ENCODE assay signal across 8 cellular contexts in the genomic region with DNA sequence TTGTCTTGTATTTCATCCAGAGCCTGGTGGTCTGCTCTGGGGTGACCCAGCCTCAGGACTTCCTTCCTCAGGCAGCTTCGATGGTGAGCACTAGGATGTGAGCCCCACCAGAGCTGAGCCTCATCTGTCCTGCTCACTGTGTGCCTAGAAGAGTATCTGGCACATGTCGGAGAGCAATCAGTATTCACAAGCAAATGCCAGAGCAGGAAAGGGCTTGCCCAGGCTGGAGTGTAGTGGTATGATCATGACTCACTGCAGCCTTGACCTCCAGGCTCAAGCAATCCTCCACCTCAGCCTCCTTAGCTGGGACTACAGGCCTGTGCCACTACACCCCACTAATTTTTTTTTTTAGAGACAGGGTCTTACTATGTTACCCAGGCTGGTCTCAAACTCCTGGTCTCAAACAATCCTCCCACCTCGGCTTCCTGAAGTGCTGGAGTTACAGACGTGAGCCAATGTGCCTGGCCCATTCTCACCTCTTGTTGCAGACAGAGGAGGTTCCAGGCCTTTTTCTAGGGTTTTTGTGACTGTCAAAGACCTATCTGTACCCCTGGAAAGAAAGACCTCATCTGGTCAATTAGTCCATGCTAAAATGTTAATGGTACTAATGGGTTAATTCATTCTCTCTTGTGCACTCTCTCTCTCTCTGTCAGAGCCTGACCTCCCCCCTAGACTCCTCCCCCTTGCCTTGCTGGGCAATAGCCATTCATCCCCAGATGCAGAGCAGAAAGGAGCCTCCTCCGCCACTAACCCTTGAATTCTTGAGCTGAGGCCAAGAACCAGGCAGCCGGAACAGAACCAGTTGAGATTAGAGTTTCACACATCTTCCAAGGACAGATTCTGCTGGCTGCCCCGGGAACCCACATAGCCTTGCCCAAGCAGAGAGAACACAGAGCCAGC.
DNase-seq lines count a peak whose midpoint lies in the region; ATAC-seq and TF ChIP-seq lines count a peak whose summit lies in the region.

No MANE protein-coding gene starts in this region.

- no peaks in the 10 kb centered on the region for H3K27me3 ChIP-seq in H7 (ENCODE audit: control insufficient read depth, insufficient read depth, low read length)
- H3K27me3 ChIP-seq in iPS-18a (ENCODE audit: control insufficient read depth, insufficient read depth, low read length): no peaks in the 10 kb centered on the region
- H3K27me3 ChIP-seq in skeletal muscle satellite cell (ENCODE audit: control insufficient read depth, insufficient read depth, low read length): no peaks in the 10 kb centered on the region

- H3K9ac ChIP-seq in iPS-18a (ENCODE audit: low read length): no peak overlapping the region
- peak overlapping the region; percentile 28 for H3K9ac ChIP-seq in skeletal muscle satellite cell (ENCODE audit: low read depth, low read length)

- peak overlapping the region; percentile 52 for H3K4me2 ChIP-seq in skeletal muscle satellite cell (ENCODE audit: low read length)

- in situ Hi-C loops in astrocyte of the spinal cord (cut with HindIII; ENCODE audit: low sequenced_read_pairs): no loop called here

- no peak overlapping the region for H3K27ac Mint-ChIP-seq in activated CD8-positive, alpha-beta memory T cell treated with anti-CD3 and anti-CD28 coated beads, Interleukin-2, amount 10 ng/mL, durations not matched to agents 7 days and 5 days

- no peaks in the 10 kb centered on the region for H3K36me3 Mint-ChIP-seq in activated CD8-positive, alpha-beta memory T cell treated with anti-CD3 and anti-CD28 coated beads, Interleukin-2, amount 10 ng/mL, durations not matched to agents 7 days and 5 days

- H3K27me3 Mint-ChIP-seq in activated CD8-positive, alpha-beta memory T cell treated with anti-CD3 and anti-CD28 coated beads, Interleukin-2, amount 10 ng/mL, durations not matched to agents 7 days and 5 days: no peaks in the 10 kb centered on the region

- no peaks in the 10 kb centered on the region for H3K4me1 Mint-ChIP-seq in activated CD8-positive, alpha-beta memory T cell treated with anti-CD3 and anti-CD28 coated beads, Interleukin-2, amount 10 ng/mL, durations not matched to agents 7 days and 5 days

- H3K36me3 ChIP-seq in H7 (replicated peaks; ENCODE audit: control insufficient read depth, insufficient read depth, low read length): no peaks in the 10 kb centered on the region
- no peaks in the 10 kb centered on the region for H3K36me3 ChIP-seq in iPS-18a (ENCODE audit: control insufficient read depth, low read depth, low read length)
- no peaks in the 10 kb centered on the region for H3K36me3 ChIP-seq in skeletal muscle satellite cell (ENCODE audit: insufficient read depth, low read length)

- H3K4me1 ChIP-seq in iPS-18a (ENCODE audit: control insufficient read depth, low read depth, low read length) (peaks cover 37% of the 10 kb centered on the region), skeletal muscle satellite cell (ENCODE audit: control insufficient read depth, insufficient read depth, low read length) (peaks cover 44% of the 10 kb centered on the region)

- CTCF ChIA-PET in activated CD8-positive, alpha-beta memory T cell treated with anti-CD3 and anti-CD28 coated beads, Interleukin-2, amount 10 ng/mL, durations not matched to agents 7 days and 5 days (lab: Charles Lee): no interaction called here

- no peaks in the 10 kb centered on the region for H3K9me3 Mint-ChIP-seq in activated CD8-positive, alpha-beta memory T cell treated with anti-CD3 and anti-CD28 coated beads, Interleukin-2, amount 10 ng/mL, durations not matched to agents 7 days and 5 days (ENCODE audit: low read depth)

- no peak overlapping the region for H3K4me3 ChIP-seq in H7 (ENCODE audit: insufficient read depth, low read depth, low read length)
- no peak overlapping the region for H3K4me3 ChIP-seq in astrocyte of the spinal cord (ENCODE audit: low read depth, low read length)
- H3K4me3 ChIP-seq in iPS-18a (ENCODE audit: low read length): peak overlapping the region; percentile 18
- no peak overlapping the region for H3K4me3 ChIP-seq in skeletal muscle satellite cell (ENCODE audit: low read length)

- no peaks in the 10 kb centered on the region for H3K9me3 ChIP-seq in iPS-18a (ENCODE audit: control insufficient read depth, low read depth, low read length)
- H3K9me3 ChIP-seq in skeletal muscle satellite cell (replicated peaks; ENCODE audit: low read length): no peaks in the 10 kb centered on the region

- no peak overlapping the region for H3K27ac ChIP-seq in iPS-18a (ENCODE audit: low read length)

- no peak for ATAC-seq in activated CD8-positive, alpha-beta memory T cell treated with anti-CD3 and anti-CD28 coated beads, Interleukin-2, amount 10 ng/mL, durations not matched to agents 7 days and 5 days

- no peak for TF ChIP-seq CTCF in astrocyte of the spinal cord (IDR thresholded peaks at IDR 0.05; ENCODE audit: low read depth, low read length)

- DNase-seq in H7: peak; percentile 85
- peak; percentile 86 for DNase-seq in astrocyte of the spinal cord (ENCODE audit: low read depth, low spot score)
- no peak for DNase-seq in NCI-H1694 treated with DMSO at 0.1 percent for 48 hours (lab: John Stamatoyannopoulos, UW)
- DNase-seq in COR-L47 (lab: John Stamatoyannopoulos, UW): no peak
- DNase-seq in activated CD8-positive, alpha-beta memory T cell treated with anti-CD3 and anti-CD28 coated beads, Interleukin-2, amount 10 ng/mL, durations not matched to agents 7 days and 5 days: no peak
- no peak for DNase-seq in NCI-H446 treated with DMSO at 0.1 percent for 48 hours (lab: John Stamatoyannopoulos, UW)

- no peak overlapping the region for H3K4me3 Mint-ChIP-seq in activated CD8-positive, alpha-beta memory T cell treated with anti-CD3 and anti-CD28 coated beads, Interleukin-2, amount 10 ng/mL, durations not matched to agents 7 days and 5 days

Comparison
In these comparisons a context has a peak if more than half of its experiments do, and no peak if none do; other contexts are left out.
1. DNase-seq: peak in H7 (single experiment) and astrocyte of the spinal cord (single experiment); none in NCI-H1694 treated with DMSO at 0.1 percent for 48 hours (single experiment), COR-L47 (single experiment), activated CD8-positive, alpha-beta memory T cell treated with anti-CD3 and anti-CD28 coated beads, Interleukin-2, amount 10 ng/mL, durations not matched to agents 7 days and 5 days (single experiment) and NCI-H446 treated with DMSO at 0.1 percent for 48 hours (single experiment).